ENCODE assay signal across 1 cellular context in genomic region chr22:27203276-27203660, GRCh38.
TF ChIP-seq lines count a peak whose summit lies in the region.

No MANE protein-coding gene starts in this region.

TF ChIP-seq in HCT116, 20 proteins besides CTCF, POLR2A, EP300 and RAD21 (continued from another document):
- no peak for TF ChIP-seq MAX (IDR thresholded peaks at IDR 0.05)
- no peak for TF ChIP-seq FOSL1 (IDR thresholded peaks at IDR 0.05; ENCODE audit: low read depth)
- no peak for TF ChIP-seq ATF3 (IDR thresholded peaks at IDR 0.05)
- TF ChIP-seq TCF7L2 (IDR thresholded peaks at IDR 0.05; ENCODE audit: borderline replicate concordance, extremely low read depth, insufficient read depth, insufficient read length) = no peak
- TF ChIP-seq SIN3A (IDR thresholded peaks at IDR 0.05; ENCODE audit: low read depth) = no peak
- no peak for TF ChIP-seq CEBPB (IDR thresholded peaks at IDR 0.05; ENCODE audit: low read depth)
- no peak for TF ChIP-seq CBX3 (IDR thresholded peaks at IDR 0.05; ENCODE audit: low read depth)
- TF ChIP-seq ZFX (IDR thresholded peaks at IDR 0.05) = no peak
- TF ChIP-seq ZBTB33 (IDR thresholded peaks at IDR 0.05; ENCODE audit: extremely low read depth, insufficient replicate concordance, low read length) = no peak
- TF ChIP-seq ZNF274 (IDR thresholded peaks at IDR 0.05; ENCODE audit: low read depth, low read length) = no peak
- no peak for TF ChIP-seq EGR1 (IDR thresholded peaks at IDR 0.05; ENCODE audit: low read depth)
- TF ChIP-seq SP1 (IDR thresholded peaks at IDR 0.05; ENCODE audit: low read depth) = no peak
- no peak for TF ChIP-seq JUND (IDR thresholded peaks at IDR 0.05)
- no peak for TF ChIP-seq REST (IDR thresholded peaks at IDR 0.05; ENCODE audit: low read depth)
TF ChIP-seq in HCT116: peak in this region for 0.
